Comparison of ENCODE assay signal across 13 cellular contexts in the genomic region with DNA sequence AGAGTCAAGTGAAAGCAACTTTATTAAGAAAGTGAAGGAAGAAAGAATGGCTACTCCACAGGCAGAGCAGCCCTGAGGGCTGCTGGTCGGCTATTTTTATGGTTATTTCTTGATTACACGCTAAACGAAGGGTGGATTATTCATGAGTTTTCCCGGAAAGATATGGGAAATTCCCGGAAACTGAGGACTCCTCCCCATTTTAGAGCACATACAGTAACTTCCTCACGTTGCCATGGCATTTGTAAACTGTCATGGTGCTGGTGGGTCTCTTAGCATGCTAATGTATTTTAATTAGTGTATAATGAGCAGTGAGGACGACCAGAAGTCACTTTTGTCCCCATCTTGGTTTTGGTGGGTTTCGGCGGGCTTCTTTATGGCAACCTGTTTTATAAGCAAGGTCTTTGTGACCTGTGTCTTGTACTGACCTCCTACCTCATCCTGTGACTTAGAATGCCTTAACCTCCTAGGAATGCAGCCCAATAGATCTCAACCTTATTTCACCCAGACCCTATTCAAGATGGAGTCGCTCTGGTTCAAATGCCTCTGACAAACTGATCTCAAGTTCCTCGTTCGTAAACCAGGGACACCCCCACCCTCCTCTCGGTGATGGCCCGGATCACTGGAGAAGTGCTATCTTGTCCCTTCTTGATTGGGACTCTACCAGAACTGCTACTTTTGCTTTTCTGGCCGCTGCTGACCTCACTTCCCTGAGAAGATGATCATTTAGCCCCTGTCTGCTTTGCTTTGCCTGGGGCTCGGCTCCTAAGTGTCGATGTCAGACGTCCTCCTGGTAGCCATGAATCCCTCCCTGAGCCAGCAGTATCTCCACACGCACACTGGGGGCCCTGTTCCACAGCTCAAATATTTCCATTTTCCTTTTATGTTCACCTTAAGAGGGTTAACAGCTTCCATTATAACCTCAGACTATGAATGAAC.
"Had no signal": no experiment of that assay in that cellular context is flagged by ENCODE, and none has a peak within 500 bp of the region (broad histone marks: within the 10 kb centered on the region; RNA-seq: fewer than 3 reads in every experiment).

No MANE protein-coding gene starts in this region.

- H3K4me3 ChIP-seq: lung had no signal

- H3K9me3 Mint-ChIP-seq: activated naive CD4-positive, alpha-beta T cell treated with anti-CD3 and anti-CD28 coated beads for 36 hours; activated T-helper 2 cell treated with anti-CD3 and anti-CD28 coated beads, Interferon-gamma antibody, Interleukin-2, Interleukin-4, amounts not matched to agents 10 μg/mL and 5 μg/mL and 100 μg/mL, durations not matched to agents 14 hours and 24 hours and 36 hours; immature natural killer cell; stimulated activated effector memory CD8-positive, alpha-beta T cell treated with anti-CD3 and anti-CD28 coated beads, Interleukin-12 subunit alpha, Interleukin-12 subunit beta, amount 100 ng/mL, for 72 hours; T-helper 2 cell treated with Interferon-gamma antibody and Interleukin-4, amounts not matched to agents 5 μg/mL and 100 μg/mL, for 36 hours had no signal

- H3K9ac ChIP-seq: parathyroid adenoma had no signal

- H3K4me3 Mint-ChIP-seq: activated naive CD4-positive, alpha-beta T cell treated with anti-CD3 and anti-CD28 coated beads for 36 hours; immature natural killer cell; stimulated activated effector memory CD8-positive, alpha-beta T cell treated with anti-CD3 and anti-CD28 coated beads, Interleukin-12 subunit alpha, Interleukin-12 subunit beta, amount 100 ng/mL, for 72 hours; T-helper 2 cell treated with Interferon-gamma antibody and Interleukin-4, amounts not matched to agents 5 μg/mL and 100 μg/mL, for 36 hours had no signal

- DNase-seq: activated CD4-positive, CD25-positive, alpha-beta regulatory T cell treated with anti-CD3 and anti-CD28 coated beads, Interleukin-2, amount 50 U/mL, for 72 hours; activated naive CD4-positive, alpha-beta T cell treated with anti-CD3 and anti-CD28 coated beads for 36 hours; activated T-cell treated with anti-CD3 and anti-CD28 coated beads for 4 hours; foreskin fibroblast; immature natural killer cell; left colon; midbrain; SW 1271 had no signal

- H3K27ac ChIP-seq: parathyroid adenoma had no signal

- H3K27ac Mint-ChIP-seq: activated naive CD4-positive, alpha-beta T cell treated with anti-CD3 and anti-CD28 coated beads for 36 hours; activated T-helper 2 cell treated with anti-CD3 and anti-CD28 coated beads, Interferon-gamma antibody, Interleukin-2, Interleukin-4, amounts not matched to agents 10 μg/mL and 5 μg/mL and 100 μg/mL, durations not matched to agents 14 hours and 24 hours and 36 hours; immature natural killer cell; stimulated activated effector memory CD8-positive, alpha-beta T cell treated with anti-CD3 and anti-CD28 coated beads, Interleukin-12 subunit alpha, Interleukin-12 subunit beta, amount 100 ng/mL, for 72 hours; T-helper 2 cell treated with Interferon-gamma antibody and Interleukin-4, amounts not matched to agents 5 μg/mL and 100 μg/mL, for 36 hours had no signal

- H3K4me1 ChIP-seq: parathyroid adenoma had no signal

- ATAC-seq: left colon; stimulated activated effector memory CD8-positive, alpha-beta T cell treated with anti-CD3 and anti-CD28 coated beads, Interleukin-12 subunit alpha, Interleukin-12 subunit beta, amount 100 ng/mL, for 72 hours had no signal
